Comparison of ENCODE assay signal across 6 cellular contexts in genomic region chr13:113356594-113356993, GRCh38.
"Had no signal": no experiment of that assay in that cellular context is flagged by ENCODE, and none has a peak within 500 bp of the region (broad histone marks: within the 10 kb centered on the region; RNA-seq: fewer than 3 reads in every experiment).

No MANE protein-coding gene starts in this region.

- ATAC-seq: GM23338 had no signal

- H3K9me3 Mint-ChIP-seq: GM23338, H9 had no signal

- DNase-seq: H9, HCEC 1CT, IMR-90 had no signal

- H3K4me3 Mint-ChIP-seq: GM23338, H9 had no signal

- H3K4me3 ChIP-seq: GM23338 had no signal

- H2AFZ ChIP-seq: GM23338 had no signal

- H3K4me2 ChIP-seq: GM23338 had no signal

- FAIRE-seq: H1, HTR-8/SVneo had no signal
